8 cellular contexts compared by ENCODE assay signal in genomic region chr12:64403708-64404469, GRCh38. TPM values are rescaled to one million over a fixed set of nuclear protein-coding genes. Genes with fewer than 3 reads are reported as not detected.
A peak's percentile ranks its signal among the peaks of the same experiment; 100 is the strongest.
DNase-seq lines count a peak whose midpoint lies in the region; ATAC-seq and TF ChIP-seq lines count a peak whose summit lies in the region.

TSS of gene XPOT (plus strand) at chr12:64404392. CDS start at chr12:64410036, 5,644 bp downstream.

- no peaks in the 10 kb centered on the region for H3K36me3 Mint-ChIP-seq in progenitor cell of endocrine pancreas (ENCODE audit: insufficient read depth)

- H3K9me3 Mint-ChIP-seq in progenitor cell of endocrine pancreas (ENCODE audit: low read depth) = no peaks in the 10 kb centered on the region

- H3K4me3 ChIP-seq in left ventricle myocardium inferior = peak within 1 kb of the TSS; percentile 87
- peak within 1 kb of the TSS; percentile 69 for H3K4me3 ChIP-seq in urinary bladder (ENCODE audit: low read depth, low read length)

- whole genome bisulfite sequencing in urinary bladder = 12% methylated on average over 60 of the region's 60 CpGs

- H3K4me3 Mint-ChIP-seq in progenitor cell of endocrine pancreas (ENCODE audit: low read depth) = peak within 1 kb of the TSS; percentile 97

- H3K27ac ChIP-seq in left ventricle myocardium inferior (replicated peaks) = peak within 1 kb of the TSS; percentile 96
- peak within 1 kb of the TSS; percentile 92 for H3K27ac ChIP-seq in urinary bladder (ENCODE audit: low read depth)

- peaks cover 7% of the 10 kb centered on the region for H3K4me1 Mint-ChIP-seq in progenitor cell of endocrine pancreas (ENCODE audit: low read depth)

- peak; percentile 87 for DNase-seq in NCI-H1694 (lab: John Stamatoyannopoulos, UW)
- DNase-seq in amygdala (lab: John Stamatoyannopoulos, UW) = peak; percentile 24 to 94 (median 87)
- peak; percentile 94 for DNase-seq in left ventricle myocardium inferior
- DNase-seq in progenitor cell of endocrine pancreas (ENCODE audit: low spot score, unreplicated experiment) = peak; percentile 85

- H3K27me3 Mint-ChIP-seq in progenitor cell of endocrine pancreas = no peaks in the 10 kb centered on the region

- no peaks in the 10 kb centered on the region for H3K27me3 ChIP-seq in left ventricle myocardium inferior (ENCODE audit: low read depth)

- ATAC-seq in GM18499 (IDR thresholded peaks at IDR 0.05; ENCODE audit: insufficient read depth, unreplicated experiment) = peak; percentile 91
- peak; percentile 96 for ATAC-seq in HG02885 (IDR thresholded peaks at IDR 0.05; ENCODE audit: poor library complexity, unreplicated experiment)

- H3K27ac Mint-ChIP-seq in progenitor cell of endocrine pancreas = peak within 1 kb of the TSS; percentile 99

- H3K36me3 ChIP-seq in left ventricle myocardium inferior (no peaks in the 10 kb centered on the region), urinary bladder (ENCODE audit: insufficient read depth) (no peaks in the 10 kb centered on the region)

- H3K9me3 ChIP-seq in left ventricle myocardium inferior (replicated peaks) = no peaks in the 10 kb centered on the region

- H3K4me1 ChIP-seq in left ventricle myocardium inferior (peaks cover 23% of the 10 kb centered on the region), urinary bladder (ENCODE audit: insufficient read depth) (no peaks in the 10 kb centered on the region)

- intact Hi-C loops in T-helper 1 cell treated with Interleukin-12 subunit alpha and Interleukin-12 subunit beta and Interleukin-4 antibody, amounts not matched to agents 30 ng/mL and 1 ng/mL, for 36 hours (cut with micrococcal nuclease) = loop anchor here (1.0 to 5.0 kb wide), 12 partner anchors 12 to 1765 kb away; partner anchors contain the start of genes GNS, KICS2, LLPH and RXYLT1
- intact Hi-C loops in left ventricle myocardium inferior (cut with micrococcal nuclease) = no loop called here

- TF ChIP-seq CTCF in left ventricle myocardium inferior (IDR thresholded peaks at IDR 0.05; ENCODE audit: borderline replicate concordance) (no peak), progenitor cell of endocrine pancreas (IDR thresholded peaks at IDR 0.05; ENCODE audit: unreplicated experiment) (no peak)

RNA-seq across cellular contexts. Expression of gene XPOT, which starts in this region (rescaled TPM):
- total RNA-seq in T-helper 1 cell treated with Interleukin-12 subunit alpha and Interleukin-12 subunit beta and Interleukin-4 antibody, amounts not matched to agents 30 ng/mL and 1 ng/mL, for 36 hours = 117 and 123 TPM in 2 replicates
- total RNA-seq in left ventricle myocardium inferior = 27.8 TPM
- total RNA-seq in progenitor cell of endocrine pancreas = 65.4 and 73.6 TPM in 2 replicates
- total RNA-seq in urinary bladder = 77.1 TPM
- polyA plus RNA-seq in urinary bladder = 24.5 TPM

Comparison
In these comparisons a context has a peak if more than half of its experiments do, and no peak if none do; other contexts are left out.
1. Peak in every context shown above with its lines: DNase-seq, ATAC-seq, H3K4me3 ChIP-seq and H3K27ac ChIP-seq.